8 cellular contexts compared by ENCODE assay signal in genomic region chr10:29409241-29410051, GRCh38.
DNase-seq lines count a peak whose midpoint lies in the region; ATAC-seq and TF ChIP-seq lines count a peak whose summit lies in the region.

No MANE protein-coding gene starts in this region.

- intact Hi-C loops in posterior cingulate gyrus (cut with DNase I) = no loop called here

- CTCF ChIA-PET in activated naive CD4-positive, alpha-beta T cell treated with anti-CD3 and anti-CD28 coated beads, Interleukin-2, amount 10 ng/mL, durations not matched to agents 7 days and 5 days (lab: Charles Lee) = interaction anchor here (1.1 to 2.5 kb wide), 4 partner anchors 16 to 39 kb away, joined by 4 to 9 read pairs (median 5); no protein-coding TSS in a partner anchor

- peak; percentile 26 for ATAC-seq in GM19468 (IDR thresholded peaks at IDR 0.05; ENCODE audit: extremely low read depth, unreplicated experiment)

- DNase-seq in Caki2 (ENCODE audit: low read depth) (peak; percentile 82), HPDE6-E6E7 (ENCODE audit: extremely low spot score) (peak; percentile 27), globus pallidus (ENCODE audit: low spot score) (peak; percentile 74), posterior cingulate gyrus (peak; percentile 75 to 97 (median 82)), chondrocyte (ENCODE audit: low spot score) (no peak)
- DNase-seq in activated naive CD4-positive, alpha-beta T cell treated with anti-CD3 and anti-CD28 coated beads, Interleukin-2, amount 10 ng/mL, durations not matched to agents 7 days and 5 days = peak; percentile 56

- peak overlapping the region; percentile 86 for H3K27ac Mint-ChIP-seq in activated naive CD4-positive, alpha-beta T cell treated with anti-CD3 and anti-CD28 coated beads, Interleukin-2, amount 10 ng/mL, durations not matched to agents 7 days and 5 days
- H3K27ac Mint-ChIP-seq in chondrocyte (ENCODE audit: unreplicated experiment) = no peak overlapping the region

- H3K4me1 Mint-ChIP-seq in activated naive CD4-positive, alpha-beta T cell treated with anti-CD3 and anti-CD28 coated beads, Interleukin-2, amount 10 ng/mL, durations not matched to agents 7 days and 5 days = peaks cover 29% of the 10 kb centered on the region
- H3K4me1 Mint-ChIP-seq in chondrocyte (ENCODE audit: low read depth) = no peaks in the 10 kb centered on the region

- H3K4me3 Mint-ChIP-seq in activated naive CD4-positive, alpha-beta T cell treated with anti-CD3 and anti-CD28 coated beads, Interleukin-2, amount 10 ng/mL, durations not matched to agents 7 days and 5 days = peak overlapping the region; percentile 94
- H3K4me3 Mint-ChIP-seq in chondrocyte (ENCODE audit: unreplicated experiment) = no peak overlapping the region

- H3K9me3 Mint-ChIP-seq in activated naive CD4-positive, alpha-beta T cell treated with anti-CD3 and anti-CD28 coated beads, Interleukin-2, amount 10 ng/mL, durations not matched to agents 7 days and 5 days = peaks cover 6% of the 10 kb centered on the region
- peaks cover 12% of the 10 kb centered on the region for H3K9me3 Mint-ChIP-seq in chondrocyte (ENCODE audit: low read depth)

- no peak for TF ChIP-seq CTCF in chondrocyte (IDR thresholded peaks at IDR 0.05)

- no peaks in the 10 kb centered on the region for H3K27me3 Mint-ChIP-seq in activated naive CD4-positive, alpha-beta T cell treated with anti-CD3 and anti-CD28 coated beads, Interleukin-2, amount 10 ng/mL, durations not matched to agents 7 days and 5 days
- no peaks in the 10 kb centered on the region for H3K27me3 Mint-ChIP-seq in chondrocyte (ENCODE audit: low read depth)

- no peaks in the 10 kb centered on the region for H3K36me3 Mint-ChIP-seq in activated naive CD4-positive, alpha-beta T cell treated with anti-CD3 and anti-CD28 coated beads, Interleukin-2, amount 10 ng/mL, durations not matched to agents 7 days and 5 days
- H3K36me3 Mint-ChIP-seq in chondrocyte (ENCODE audit: low read depth) = peaks cover 1% of the 10 kb centered on the region

- in situ Hi-C loops in Caki2 (cut with HindIII; ENCODE audit: low pct_unique_long_range_greater_than_20kb, low sequenced_read_pairs) = no loop called here

TF ChIP-seq in PFSK-1, 5 proteins besides CTCF, POLR2A, EP300 and RAD21:
- TF ChIP-seq REST (IDR thresholded peaks at IDR 0.05; ENCODE audit: insufficient read depth in 1 of 2, low read depth in 2 of 2, low read length in 2 of 2) (no peak), POLR2AphosphoS5 (IDR thresholded peaks at IDR 0.05; ENCODE audit: low read depth, low read length) (peak; percentile 83), TAF1 (IDR thresholded peaks at IDR 0.05; ENCODE audit: borderline replicate concordance, insufficient read depth, low read length) (peak; percentile 70; the same call in 1 of the 2 replicates), FOXP2 (optimal IDR thresholded peaks at IDR 0.05; ENCODE audit: borderline replicate concordance, extremely low read depth, extremely low read length, insufficient read depth) (no peak), SIN3A (IDR thresholded peaks at IDR 0.05; ENCODE audit: borderline replicate concordance, insufficient read depth, low read length) (peak; percentile 36; the same call in 1 of the 2 replicates)
